8 cellular contexts compared by ENCODE assay signal in genomic region chr3:14178247-14179113, GRCh38. TPM values are rescaled to one million over a fixed set of nuclear protein-coding genes. Genes with fewer than 3 reads are reported as not detected.
DNase-seq lines count a peak whose midpoint lies in the region; ATAC-seq, FAIRE-seq and TF ChIP-seq lines count a peak whose summit lies in the region.

Gene LSM3 (plus strand): TSS chr3:14178817. CDS start chr3:14178861, 44 bp downstream.
Gene XPC (minus strand): TSS chr3:14178601. CDS start chr3:14178568, 33 bp downstream.

- peak within 1 kb of the TSS; percentile 97 for H3K4me3 ChIP-seq in BE2C (ENCODE audit: low read depth, low read length)

- ATAC-seq in HG03460 (IDR thresholded peaks at IDR 0.05; ENCODE audit: unreplicated experiment): peak; percentile 92

- H3K9me3 ChIP-seq in BE2C: no peaks in the 10 kb centered on the region

- H3K4me1 ChIP-seq in BE2C: no peaks in the 10 kb centered on the region

- no peaks in the 10 kb centered on the region for H3K27me3 ChIP-seq in BE2C

- DNase-seq in BE2C (peak; percentile 88), GM19240 (ENCODE audit: insufficient read length, low spot score) (peak; percentile 79), NCI-H526 (lab: John Stamatoyannopoulos, UW) (peak; percentile 97), kidney glomerular epithelial cell (lab: John Stamatoyannopoulos, UW) (peak; percentile 99)
- DNase-seq in activated CD4-positive, alpha-beta T cell treated with anti-CD3 and anti-CD28 coated beads for 48 hours: peak; percentile 97
- DNase-seq in stimulated activated CD4-positive, alpha-beta T cell treated with anti-CD3 and anti-CD28 coated beads, Interleukin-1b, Interleukin-23, amount 100 ng/mL, for 1 hour (ENCODE audit: low read depth in 2 of 2): peak; percentile 95 to 97

- no peaks in the 10 kb centered on the region; the same call in 1 of the 2 replicates for H3K36me3 ChIP-seq in BE2C

- no peak for TF ChIP-seq CTCF in BE2C (IDR thresholded peaks at IDR 0.05; ENCODE audit: low read depth, low read length)

- FAIRE-seq in colon (lab: Jason Lieb, UNC): peak; percentile 49

RNA-seq across cellular contexts. Expression of gene LSM3, which starts in this region (rescaled TPM):
- polyA plus RNA-seq in BE2C (2012; ENCODE audit: insufficient read depth, insufficient read length, low read depth): 13.3 TPM

RNA-seq across cellular contexts. Expression of gene XPC, which starts in this region (rescaled TPM):
- 11.3 TPM for polyA plus RNA-seq in BE2C (2012; ENCODE audit: insufficient read depth, insufficient read length, low read depth)

Comparison
In these comparisons a context has a peak if more than half of its experiments do, and no peak if none do; other contexts are left out.
1. Peak in every context shown above with its lines: DNase-seq, ATAC-seq and H3K4me3 ChIP-seq.